In genomic region chrX:13092455-13092941, GRCh38 we compare ENCODE assay signal across 10 cellular contexts. TPM values are rescaled to one million over a fixed set of nuclear protein-coding genes. Genes with fewer than 3 reads are reported as not detected.
DNase-seq lines count a peak whose midpoint lies in the region; ATAC-seq, FAIRE-seq and TF ChIP-seq lines count a peak whose summit lies in the region.
"Had no signal": no experiment of that assay in that cellular context is flagged by ENCODE, and none has a peak within 500 bp of the region (broad histone marks: within the 10 kb centered on the region; RNA-seq: fewer than 3 reads in every experiment).

No MANE protein-coding gene starts in this region.

- no peak overlapping the region for H2AK5ac ChIP-seq in mesendoderm (ENCODE audit: low read length)

- H3K9me3 ChIP-seq in pancreas (no peaks in the 10 kb centered on the region), testis (no peaks in the 10 kb centered on the region)

- H3K18ac ChIP-seq in mesendoderm (ENCODE audit: low read length) = no peak overlapping the region

- H4K5ac ChIP-seq in mesendoderm (ENCODE audit: low read length) = no peak overlapping the region

- H2BK15ac ChIP-seq in mesendoderm (replicated peaks; ENCODE audit: low read depth) = no peak overlapping the region

- H3K4me3 ChIP-seq in GM06990 (replicated peaks; ENCODE audit: low read depth, low read length) (peak overlapping the region; percentile 29), pancreas (no peak overlapping the region), testis (no peak overlapping the region), mesendoderm (ENCODE audit: low read length) (no peak overlapping the region)

- no peak for TF ChIP-seq POLR2A in testis (IDR thresholded peaks at IDR 0.05)

- no peaks in the 10 kb centered on the region for H3K79me1 ChIP-seq in mesendoderm (ENCODE audit: low read length)

- no peaks in the 10 kb centered on the region for H3K36me3 Mint-ChIP-seq in activated T-helper 2 cell treated with anti-CD3 and anti-CD28 coated beads, Interferon-gamma antibody, Interleukin-2, Interleukin-4, amounts not matched to agents 10 μg/mL and 5 μg/mL and 100 μg/mL, durations not matched to agents 14 hours and 24 hours and 36 hours (ENCODE audit: low read depth)

- no peak overlapping the region for H3K4ac ChIP-seq in mesendoderm (ENCODE audit: low read depth, low read length)

- H4K8ac ChIP-seq in mesendoderm (ENCODE audit: low read depth, low read length) = no peak overlapping the region

- H3K9ac ChIP-seq in mesendoderm (ENCODE audit: low read length) = no peak overlapping the region

- H3K36me3 ChIP-seq in GM06990 (ENCODE audit: control insufficient read depth, insufficient read depth, low read length) (no peaks in the 10 kb centered on the region), pancreas (no peaks in the 10 kb centered on the region), testis (ENCODE audit: low read depth, missing control alignments) (no peaks in the 10 kb centered on the region), mesendoderm (ENCODE audit: control insufficient read depth, insufficient read depth, low read length) (no peaks in the 10 kb centered on the region)

- intact Hi-C loops in activated T-helper 2 cell treated with anti-CD3 and anti-CD28 coated beads, Interferon-gamma antibody, Interleukin-2, Interleukin-4, amounts not matched to agents 10 μg/mL and 5 μg/mL and 100 μg/mL, durations not matched to agents 14 hours and 24 hours and 36 hours (cut with micrococcal nuclease) = loop anchor here (1.0 to 5.0 kb wide), 11 partner anchors 40 to 1330 kb away; partner anchors contain the start of gene GEMIN8
- intact Hi-C loops in pancreas (cut with DNase I) (no loop called here), testis (cut with DNase I; ENCODE audit: low total_unique reads) (no loop called here)

- 79 to 87% methylated on average over 7 of the region's 7 CpGs for WGBS in pancreas, 2 donors
- WGBS in testis, 2 donors = 82% methylated on average over 2 to 4 of the region's 7 CpGs
- no CpG with 5 or more reads among the region's 7 CpGs for WGBS in mesendoderm (ENCODE audit: extremely low coverage, insufficient coverage, low lambda C conversion rate)

- peak; percentile 82 for DNase-seq in GM06990 (ENCODE audit: extremely low read depth, insufficient read length)
- peak; percentile 23 for DNase-seq in NAMALWA (ENCODE audit: low spot score)
- DNase-seq in activated T-helper 2 cell treated with anti-CD3 and anti-CD28 coated beads, Interferon-gamma antibody, Interleukin-2, Interleukin-4, amounts not matched to agents 10 μg/mL and 5 μg/mL and 100 μg/mL, durations not matched to agents 14 hours and 24 hours and 36 hours (ENCODE audit: low spot score) = peak; percentile 76
- DNase-seq in pancreas = peak in 1 of 6 donors; percentile 38
- DNase-seq in testis = no peak
- no peak for DNase-seq in mesendoderm
- no peak for DNase-seq in D721Med (ENCODE audit: insufficient read length, low spot score)

- H2BK5ac ChIP-seq in mesendoderm (ENCODE audit: low read length) = no peak overlapping the region

- no peak overlapping the region for H3K4me2 ChIP-seq in mesendoderm (ENCODE audit: low read length)

- H3K23ac ChIP-seq in mesendoderm (ENCODE audit: low read length) = no peak overlapping the region

- peaks cover 0 to 6% (median 0%) of the 10 kb centered on the region in 3 donors for H3K4me1 ChIP-seq in pancreas
- no peaks in the 10 kb centered on the region for H3K4me1 ChIP-seq in testis
- no peaks in the 10 kb centered on the region for H3K4me1 ChIP-seq in mesendoderm (ENCODE audit: control insufficient read depth, low read depth, low read length)

- no peak overlapping the region for H3K56ac ChIP-seq in mesendoderm (ENCODE audit: low read length)

- H2BK120ac ChIP-seq in mesendoderm (ENCODE audit: low read depth, low read length) = no peak overlapping the region

- H3K27me3 ChIP-seq in GM06990 (replicated peaks; ENCODE audit: control insufficient read depth, insufficient read depth, low read length) = no peaks in the 10 kb centered on the region
- no peaks in the 10 kb centered on the region for H3K27me3 ChIP-seq in pancreas
- H3K27me3 ChIP-seq in testis = no peaks in the 10 kb centered on the region
- H3K27me3 ChIP-seq in mesendoderm (ENCODE audit: insufficient read depth, low read length, poor library complexity) = no peaks in the 10 kb centered on the region

- H3K4me1 Mint-ChIP-seq in activated T-helper 2 cell treated with anti-CD3 and anti-CD28 coated beads, Interferon-gamma antibody, Interleukin-2, Interleukin-4, amounts not matched to agents 10 μg/mL and 5 μg/mL and 100 μg/mL, durations not matched to agents 14 hours and 24 hours and 36 hours (ENCODE audit: low read depth) = peaks cover 72% of the 10 kb centered on the region

- H3K27ac ChIP-seq in pancreas (no peak overlapping the region), testis (no peak overlapping the region), mesendoderm (ENCODE audit: low read depth, low read length) (no peak overlapping the region)

- H3K27me3 Mint-ChIP-seq in activated T-helper 2 cell treated with anti-CD3 and anti-CD28 coated beads, Interferon-gamma antibody, Interleukin-2, Interleukin-4, amounts not matched to agents 10 μg/mL and 5 μg/mL and 100 μg/mL, durations not matched to agents 14 hours and 24 hours and 36 hours (ENCODE audit: low read depth) = no peaks in the 10 kb centered on the region

- peak; percentile 28 for TF ChIP-seq CTCF in GM06990 (IDR thresholded peaks at IDR 0.05; ENCODE audit: insufficient read depth, low read length, poor library complexity, severe bottlenecking)
- TF ChIP-seq CTCF in pancreas (IDR thresholded peaks at IDR 0.05) = no peak
- TF ChIP-seq CTCF in testis (IDR thresholded peaks at IDR 0.05) = no peak
- TF ChIP-seq CTCF in D721Med (IDR thresholded peaks at IDR 0.05; ENCODE audit: insufficient read depth, missing control alignments) = no peak

- H3K79me2 ChIP-seq in mesendoderm (ENCODE audit: control insufficient read depth, insufficient read depth, low read length) = no peaks in the 10 kb centered on the region

- H3K4me3 Mint-ChIP-seq in activated T-helper 2 cell treated with anti-CD3 and anti-CD28 coated beads, Interferon-gamma antibody, Interleukin-2, Interleukin-4, amounts not matched to agents 10 μg/mL and 5 μg/mL and 100 μg/mL, durations not matched to agents 14 hours and 24 hours and 36 hours (ENCODE audit: low read depth) = peak overlapping the region; percentile 69

- ATAC-seq in GM21576 (IDR thresholded peaks at IDR 0.05; ENCODE audit: unreplicated experiment) = peak; percentile 68
- peak in 3 of 4 donors; percentile 46 to 62 (median 59) for ATAC-seq in pancreas

- no peak for FAIRE-seq in pancreas (lab: Jason Lieb, UNC)
- FAIRE-seq in D721Med (lab: Jason Lieb, UNC) = no peak
- FAIRE-seq: G401.6 had no signal

- no peaks in the 10 kb centered on the region for H3K9me3 Mint-ChIP-seq in activated T-helper 2 cell treated with anti-CD3 and anti-CD28 coated beads, Interferon-gamma antibody, Interleukin-2, Interleukin-4, amounts not matched to agents 10 μg/mL and 5 μg/mL and 100 μg/mL, durations not matched to agents 14 hours and 24 hours and 36 hours

- H3K27ac Mint-ChIP-seq in activated T-helper 2 cell treated with anti-CD3 and anti-CD28 coated beads, Interferon-gamma antibody, Interleukin-2, Interleukin-4, amounts not matched to agents 10 μg/mL and 5 μg/mL and 100 μg/mL, durations not matched to agents 14 hours and 24 hours and 36 hours = peak overlapping the region; percentile 90

RNA-seq across cellular contexts. Expression of gene FAM9C, which starts 48.1 kb away (rescaled TPM):
- not detected in 2 replicates for total RNA-seq in activated T-helper 2 cell treated with anti-CD3 and anti-CD28 coated beads, Interferon-gamma antibody, Interleukin-2, Interleukin-4, amounts not matched to agents 10 μg/mL and 5 μg/mL and 100 μg/mL, durations not matched to agents 14 hours and 24 hours and 36 hours
- total RNA-seq in pancreas (not detected), testis (1 to 10 TPM; 2.8 to 9.5 TPM)
- polyA plus RNA-seq in pancreas (not detected), testis (ENCODE audit: insufficient read depth, low read depth, low replicate concordance) (4.7 TPM)
- polyA plus RNA-seq in mesendoderm (2013, experiment 1 of 2) = 0.21 TPM
- 0.20 TPM for polyA plus RNA-seq in mesendoderm (2013, experiment 2 of 2)
- total RNA-seq: dermis microvascular lymphatic vessel endothelial cell had no signal

Comparison
In these comparisons a context has a peak if more than half of its experiments do, and no peak if none do; other contexts are left out.
1. DNase-seq: peak in GM06990 (single experiment), NAMALWA (single experiment) and activated T-helper 2 cell treated with anti-CD3 and anti-CD28 coated beads, Interferon-gamma antibody, Interleukin-2, Interleukin-4, amounts not matched to agents 10 μg/mL and 5 μg/mL and 100 μg/mL, durations not matched to agents 14 hours and 24 hours and 36 hours (single experiment); none in testis (single experiment), mesendoderm (single experiment) and D721Med (single experiment).